Comparison of ENCODE assay signal across 9 cellular contexts in genomic region chr2:163132850-163133249, GRCh38.
DNase-seq lines count a peak whose midpoint lies in the region; ATAC-seq, FAIRE-seq and TF ChIP-seq lines count a peak whose summit lies in the region.
"Had no signal": no experiment of that assay in that cellular context is flagged by ENCODE, and none has a peak within 500 bp of the region (broad histone marks: within the 10 kb centered on the region; RNA-seq: fewer than 3 reads in every experiment).

No MANE protein-coding gene starts in this region.

- TF ChIP-seq CTCF in GM13977 (IDR thresholded peaks at IDR 0.05; ENCODE audit: extremely low read depth, insufficient read depth, missing control alignments) (peak; percentile 42), CD14-positive monocyte (IDR thresholded peaks at IDR 0.05) (no peak)

- no peaks in the 10 kb centered on the region for H3K9me3 Mint-ChIP-seq in activated T-helper 2 cell treated with anti-CD3 and anti-CD28 coated beads, Interferon-gamma antibody, Interleukin-2, Interleukin-4, amounts not matched to agents 10 μg/mL and 5 μg/mL and 100 μg/mL, durations not matched to agents 14 hours and 24 hours and 36 hours
- H3K9me3 Mint-ChIP-seq in CD14-positive monocyte: no peaks in the 10 kb centered on the region

- intact Hi-C loops in activated T-helper 2 cell treated with anti-CD3 and anti-CD28 coated beads, Interferon-gamma antibody, Interleukin-2, Interleukin-4, amounts not matched to agents 10 μg/mL and 5 μg/mL and 100 μg/mL, durations not matched to agents 14 hours and 24 hours and 36 hours (cut with micrococcal nuclease): loop anchor here (2.0 kb wide), 1 partner anchor 242 kb away; no protein-coding TSS in a partner anchor
- intact Hi-C loops in CD14-positive monocyte (cut with micrococcal nuclease): no loop called here

- no peaks in the 10 kb centered on the region for H3K27me3 Mint-ChIP-seq in activated T-helper 2 cell treated with anti-CD3 and anti-CD28 coated beads, Interferon-gamma antibody, Interleukin-2, Interleukin-4, amounts not matched to agents 10 μg/mL and 5 μg/mL and 100 μg/mL, durations not matched to agents 14 hours and 24 hours and 36 hours (ENCODE audit: low read depth)
- peaks cover 0 to 2% (median 0%) of the 10 kb centered on the region in 3 donors for H3K27me3 Mint-ChIP-seq in CD14-positive monocyte (ENCODE audit: low read depth in 3 of 3)

- no peaks in the 10 kb centered on the region for H3K4me1 Mint-ChIP-seq in activated T-helper 2 cell treated with anti-CD3 and anti-CD28 coated beads, Interferon-gamma antibody, Interleukin-2, Interleukin-4, amounts not matched to agents 10 μg/mL and 5 μg/mL and 100 μg/mL, durations not matched to agents 14 hours and 24 hours and 36 hours (ENCODE audit: low read depth)
- no peaks in the 10 kb centered on the region for H3K4me1 Mint-ChIP-seq in CD14-positive monocyte

- ATAC-seq in GM21786 (IDR thresholded peaks at IDR 0.05; ENCODE audit: unreplicated experiment): no peak

- DNase-seq in GM13977 (ENCODE audit: low spot score) (no peak), RPMI7951 (ENCODE audit: low read depth) (peak; percentile 1), iris pigment epithelial cell (ENCODE audit: low read depth) (peak; percentile 8), GM12892 (ENCODE audit: insufficient read length) (no peak), CD14-positive monocyte (ENCODE audit: low spot score) (no peak)
- no peak for DNase-seq in activated T-helper 2 cell treated with anti-CD3 and anti-CD28 coated beads, Interferon-gamma antibody, Interleukin-2, Interleukin-4, amounts not matched to agents 10 μg/mL and 5 μg/mL and 100 μg/mL, durations not matched to agents 14 hours and 24 hours and 36 hours (ENCODE audit: low spot score)
- DNase-seq: left cardiac atrium had no signal

- no peak overlapping the region for H3K4me3 Mint-ChIP-seq in activated T-helper 2 cell treated with anti-CD3 and anti-CD28 coated beads, Interferon-gamma antibody, Interleukin-2, Interleukin-4, amounts not matched to agents 10 μg/mL and 5 μg/mL and 100 μg/mL, durations not matched to agents 14 hours and 24 hours and 36 hours (ENCODE audit: low read depth)
- H3K4me3 Mint-ChIP-seq in CD14-positive monocyte: no peak overlapping the region

- in situ Hi-C loops in GM13977 (cut with MboI; ENCODE audit: low pct_unique_long_range_greater_than_20kb, low sequenced_read_pairs, unreplicated experiment): no loop called here

- no peak for TF ChIP-seq EP300 in Ishikawa (IDR thresholded peaks at IDR 0.05; ENCODE audit: borderline replicate concordance)

- TF ChIP-seq RAD21 in Ishikawa (IDR thresholded peaks at IDR 0.05; ENCODE audit: low read depth): peak; percentile 61

- no peak for TF ChIP-seq POLR2A in GM12892 (IDR thresholded peaks at IDR 0.05; ENCODE audit: low read depth, low read length)

- no peaks in the 10 kb centered on the region for H3K36me3 Mint-ChIP-seq in activated T-helper 2 cell treated with anti-CD3 and anti-CD28 coated beads, Interferon-gamma antibody, Interleukin-2, Interleukin-4, amounts not matched to agents 10 μg/mL and 5 μg/mL and 100 μg/mL, durations not matched to agents 14 hours and 24 hours and 36 hours (ENCODE audit: low read depth)
- no peaks in the 10 kb centered on the region for H3K36me3 Mint-ChIP-seq in CD14-positive monocyte

- no peak for FAIRE-seq in GM12892 (lab: Jason Lieb, UNC)

- no peak overlapping the region for H3K27ac Mint-ChIP-seq in activated T-helper 2 cell treated with anti-CD3 and anti-CD28 coated beads, Interferon-gamma antibody, Interleukin-2, Interleukin-4, amounts not matched to agents 10 μg/mL and 5 μg/mL and 100 μg/mL, durations not matched to agents 14 hours and 24 hours and 36 hours
- no peak overlapping the region for H3K27ac Mint-ChIP-seq in CD14-positive monocyte

TF ChIP-seq in Ishikawa, 13 proteins besides CTCF, POLR2A, EP300 and RAD21:
- TF ChIP-seq TEAD4 (IDR thresholded peaks at IDR 0.05): no peak
- TF ChIP-seq REST (IDR thresholded peaks at IDR 0.05; ENCODE audit: low read depth): no peak
- TF ChIP-seq TAF1 (IDR thresholded peaks at IDR 0.05; ENCODE audit: low read depth): no peak
- TF ChIP-seq FOXM1 (IDR thresholded peaks at IDR 0.05; ENCODE audit: borderline replicate concordance, low read depth): no peak
- TF ChIP-seq YY1 (IDR thresholded peaks at IDR 0.05; ENCODE audit: low read depth): no peak
- no peak for TF ChIP-seq CEBPB (IDR thresholded peaks at IDR 0.05)
- no peak for TF ChIP-seq USF1 (IDR thresholded peaks at IDR 0.05)
- TF ChIP-seq TCF12 (IDR thresholded peaks at IDR 0.05; ENCODE audit: low read depth): no peak
- TF ChIP-seq MAX (IDR thresholded peaks at IDR 0.05): no peak
- no peak for TF ChIP-seq CREB1 (IDR thresholded peaks at IDR 0.05; ENCODE audit: low read depth)
- no peak for TF ChIP-seq EGR1 (IDR thresholded peaks at IDR 0.05)
- no peak for TF ChIP-seq ZBTB7A (IDR thresholded peaks at IDR 0.05; ENCODE audit: low read depth)
- no peak for TF ChIP-seq NFIC (IDR thresholded peaks at IDR 0.05)
TF ChIP-seq in Ishikawa: peak in this region for 0.

Comparison
In these comparisons a context has a peak if more than half of its experiments do, and no peak if none do; other contexts are left out.
1. DNase-seq: peak in RPMI7951 (single experiment) and iris pigment epithelial cell (single experiment); none in GM13977 (single experiment), activated T-helper 2 cell treated with anti-CD3 and anti-CD28 coated beads, Interferon-gamma antibody, Interleukin-2, Interleukin-4, amounts not matched to agents 10 μg/mL and 5 μg/mL and 100 μg/mL, durations not matched to agents 14 hours and 24 hours and 36 hours (single experiment), GM12892 (single experiment) and CD14-positive monocyte (single experiment).